In genomic region chr5:10468256-10468655, GRCh38 we compare ENCODE assay signal across 18 cellular contexts. TPM values are rescaled to one million over a fixed set of nuclear protein-coding genes. Genes with fewer than 3 reads are reported as not detected.
"Had no signal": no experiment of that assay in that cellular context is flagged by ENCODE, and none has a peak within 500 bp of the region (broad histone marks: within the 10 kb centered on the region; RNA-seq: fewer than 3 reads in every experiment).

No MANE protein-coding gene starts in this region.

- ATAC-seq: activated naive CD8-positive, alpha-beta T cell treated with anti-CD3 and anti-CD28 coated beads, Interleukin-2, amount 50 U/mL, for 24 hours; psoas muscle; stimulated activated naive CD8-positive, alpha-beta T cell treated with anti-CD3 and anti-CD28 coated beads, Interleukin-15, Interleukin-2, amounts not matched to agents 100 U/mL and 50 U/mL, for 24 hours had no signal

- H3K4me1 ChIP-seq: ascending aorta, esophagus muscularis mucosa, psoas muscle, right lobe of liver had no signal

- H3K27me3 ChIP-seq: ascending aorta, dorsolateral prefrontal cortex, right lobe of liver had no signal

- H3K4me3 ChIP-seq: ascending aorta, dorsolateral prefrontal cortex, esophagus muscularis mucosa, psoas muscle, right lobe of liver, smooth muscle cell had no signal

- H3K36me3 ChIP-seq: ascending aorta, esophagus muscularis mucosa, right lobe of liver had no signal

- DNase-seq: activated CD4-positive, alpha-beta T cell treated with anti-CD3 and anti-CD28 coated beads, Interleukin-2, amount 50 U/mL, for 1 hour; activated naive CD4-positive, alpha-beta T cell; activated naive CD8-positive, alpha-beta T cell treated with anti-CD3 and anti-CD28 coated beads, Interleukin-2, amount 50 U/mL, for 24 hours; activated T-cell treated with anti-CD3 and anti-CD28 coated beads for 4 hours; dorsolateral prefrontal cortex; hypothalamus; psoas muscle; right lobe of liver; stimulated activated CD4-positive, alpha-beta T cell treated with anti-CD3 and anti-CD28 coated beads, Interleukin-4, amount 100 ng/mL, for 4 hours; stimulated activated CD8-positive, alpha-beta memory T cell treated with anti-CD3 and anti-CD28 coated beads, Interleukin-4, amount 100 ng/mL, for 48 hours; stimulated activated naive CD8-positive, alpha-beta T cell treated with anti-CD3 and anti-CD28 coated beads, Interleukin-15, Interleukin-2, amounts not matched to agents 100 U/mL and 50 U/mL, for 24 hours; trophoblast cell had no signal

- H3K27ac ChIP-seq: ascending aorta, esophagus muscularis mucosa, psoas muscle, right lobe of liver had no signal

- H3K9me3 ChIP-seq: ascending aorta, esophagus muscularis mucosa, psoas muscle, right lobe of liver had no signal

- H3K9me3 Mint-ChIP-seq: activated naive CD8-positive, alpha-beta T cell treated with anti-CD3 and anti-CD28 coated beads, Interleukin-2, amount 50 U/mL, for 24 hours; T-helper 2 cell treated with Interferon-gamma antibody and Interleukin-4, amounts not matched to agents 5 μg/mL and 100 μg/mL, for 36 hours had no signal

- H3K4me3 Mint-ChIP-seq: activated naive CD8-positive, alpha-beta T cell treated with anti-CD3 and anti-CD28 coated beads, Interleukin-2, amount 50 U/mL, for 24 hours; nephron; T-helper 2 cell treated with Interferon-gamma antibody and Interleukin-4, amounts not matched to agents 5 μg/mL and 100 μg/mL, for 36 hours had no signal

- H3K27ac Mint-ChIP-seq: activated naive CD8-positive, alpha-beta T cell treated with anti-CD3 and anti-CD28 coated beads, Interleukin-2, amount 50 U/mL, for 24 hours; T-helper 2 cell treated with Interferon-gamma antibody and Interleukin-4, amounts not matched to agents 5 μg/mL and 100 μg/mL, for 36 hours had no signal

RNA-seq across cellular contexts. Expression of gene ROPN1L, which starts 26.6 kb away (rescaled TPM):
- total RNA-seq: ascending aorta, osteocyte had no signal
- polyA plus RNA-seq: smooth muscle cell had no signal
